In genomic region chr2:1758112-1758630, GRCh38 we compare ENCODE assay signal across 16 cellular contexts. TPM values are rescaled to one million over a fixed set of nuclear protein-coding genes. Genes with fewer than 3 reads are reported as not detected.
A peak's percentile ranks its signal among the peaks of the same experiment; 100 is the strongest.
DNase-seq lines count a peak whose midpoint lies in the region; ATAC-seq and TF ChIP-seq lines count a peak whose summit lies in the region.
"Had no signal": no experiment of that assay in that cellular context is flagged by ENCODE, and none has a peak within 500 bp of the region (broad histone marks: within the 10 kb centered on the region; RNA-seq: fewer than 3 reads in every experiment).

No MANE protein-coding gene starts in this region.

- peak; percentile 1 for DNase-seq in activated naive CD8-positive, alpha-beta T cell treated with anti-CD3 and anti-CD28 coated beads, Interleukin-2, amount 10 ng/mL, durations not matched to agents 7 days and 5 days
- DNase-seq in activated naive CD8-positive, alpha-beta T cell treated with anti-CD3 and anti-CD28 coated beads, Interleukin-2, amount 50 U/mL, for 24 hours = no peak
- DNase-seq in fibroblast of villous mesenchyme (ENCODE audit: low read depth) = peak; percentile 92
- DNase-seq in spleen = peak; percentile 49
- DNase-seq in hepatic stellate cell (ENCODE audit: low spot score) = no peak
- no peak for DNase-seq in globus pallidus (ENCODE audit: low spot score)
- no peak for DNase-seq in activated CD4-positive, CD25-positive, alpha-beta regulatory T cell (lab: John Stamatoyannopoulos, UW)
- DNase-seq: 8988T; AML-193; C1 segment of cervical spinal cord; CD4-positive, alpha-beta T cell; DMS79; GM23248 had no signal

- H3K36me3 Mint-ChIP-seq in activated naive CD8-positive, alpha-beta T cell treated with anti-CD3 and anti-CD28 coated beads, Interleukin-2, amount 10 ng/mL, durations not matched to agents 7 days and 5 days = peaks cover 5% of the 10 kb centered on the region
- peaks cover 2% of the 10 kb centered on the region for H3K36me3 Mint-ChIP-seq in activated naive CD8-positive, alpha-beta T cell treated with anti-CD3 and anti-CD28 coated beads, Interleukin-2, amount 50 U/mL, for 24 hours (ENCODE audit: low read depth)
- H3K36me3 Mint-ChIP-seq in nephron (ENCODE audit: low read depth) = no peaks in the 10 kb centered on the region

- TF ChIP-seq POLR2A in spleen (IDR thresholded peaks at IDR 0.05) = no peak

- H3K4me3 ChIP-seq in fibroblast of villous mesenchyme (ENCODE audit: low read depth, low read length) (no peak overlapping the region), spleen (no peak overlapping the region)
- H3K4me3 ChIP-seq: GM12878, GM23248 had no signal

- no peaks in the 10 kb centered on the region for H3K36me3 ChIP-seq in spleen

- peaks cover 6% of the 10 kb centered on the region for H3K27me3 Mint-ChIP-seq in activated naive CD8-positive, alpha-beta T cell treated with anti-CD3 and anti-CD28 coated beads, Interleukin-2, amount 10 ng/mL, durations not matched to agents 7 days and 5 days
- peaks cover 3% of the 10 kb centered on the region for H3K27me3 Mint-ChIP-seq in activated naive CD8-positive, alpha-beta T cell treated with anti-CD3 and anti-CD28 coated beads, Interleukin-2, amount 50 U/mL, for 24 hours
- peaks cover 26% of the 10 kb centered on the region for H3K27me3 Mint-ChIP-seq in nephron (ENCODE audit: low read depth)

- no peak overlapping the region for H3K27ac ChIP-seq in spleen
- H3K27ac ChIP-seq: GM23248 had no signal

- intact Hi-C loops in spleen (cut with DNase I; ENCODE audit: low total_unique reads) = no loop called here

- H3K4me1 ChIP-seq in spleen = no peaks in the 10 kb centered on the region

- TF ChIP-seq CTCF in fibroblast of villous mesenchyme (IDR thresholded peaks at IDR 0.05; ENCODE audit: insufficient read depth, low read depth, low read length) = no peak
- no peak for TF ChIP-seq CTCF in nephron (IDR thresholded peaks at IDR 0.05; ENCODE audit: unreplicated experiment in 3 of 3)
- TF ChIP-seq CTCF in spleen (IDR thresholded peaks at IDR 0.05 in 8 of 11, conservative IDR thresholded peaks at IDR 0.05 in 3 of 11) = no peak

- no peak for ATAC-seq in activated naive CD8-positive, alpha-beta T cell treated with anti-CD3 and anti-CD28 coated beads, Interleukin-2, amount 10 ng/mL, durations not matched to agents 7 days and 5 days (ENCODE audit: low read depth)
- no peak for ATAC-seq in activated naive CD8-positive, alpha-beta T cell treated with anti-CD3 and anti-CD28 coated beads, Interleukin-2, amount 50 U/mL, for 24 hours
- ATAC-seq: GM12878, HepG2 had no signal

- no peak overlapping the region for H3K4me3 Mint-ChIP-seq in activated naive CD8-positive, alpha-beta T cell treated with anti-CD3 and anti-CD28 coated beads, Interleukin-2, amount 10 ng/mL, durations not matched to agents 7 days and 5 days
- H3K4me3 Mint-ChIP-seq in activated naive CD8-positive, alpha-beta T cell treated with anti-CD3 and anti-CD28 coated beads, Interleukin-2, amount 50 U/mL, for 24 hours = no peak overlapping the region
- H3K4me3 Mint-ChIP-seq in nephron = no peak overlapping the region
- H3K4me3 Mint-ChIP-seq: CD4-positive, alpha-beta T cell had no signal

- peaks cover 0 to 29% (median 0%) of the 10 kb centered on the region in 7 donors for H3K27me3 ChIP-seq in spleen (replicated peaks in 1 of 7)

- POLR2A ChIA-PET in activated naive CD8-positive, alpha-beta T cell treated with anti-CD3 and anti-CD28 coated beads, Interleukin-2, amount 10 ng/mL, durations not matched to agents 7 days and 5 days (lab: Charles Lee) = no interaction called here

- H3K27ac Mint-ChIP-seq in activated naive CD8-positive, alpha-beta T cell treated with anti-CD3 and anti-CD28 coated beads, Interleukin-2, amount 10 ng/mL, durations not matched to agents 7 days and 5 days = no peak overlapping the region
- H3K27ac Mint-ChIP-seq in activated naive CD8-positive, alpha-beta T cell treated with anti-CD3 and anti-CD28 coated beads, Interleukin-2, amount 50 U/mL, for 24 hours = no peak overlapping the region
- peak overlapping the region; percentile 30 to 84 (median 81) for H3K27ac Mint-ChIP-seq in nephron
- H3K27ac Mint-ChIP-seq: CD4-positive, alpha-beta T cell had no signal

- 76 to 89% (median 82%) methylated on average over 5 of the region's 5 CpGs for WGBS in spleen, 5 donors

- H3K9me3 Mint-ChIP-seq in activated naive CD8-positive, alpha-beta T cell treated with anti-CD3 and anti-CD28 coated beads, Interleukin-2, amount 10 ng/mL, durations not matched to agents 7 days and 5 days = peaks cover 8% of the 10 kb centered on the region
- H3K9me3 Mint-ChIP-seq in activated naive CD8-positive, alpha-beta T cell treated with anti-CD3 and anti-CD28 coated beads, Interleukin-2, amount 50 U/mL, for 24 hours = no peaks in the 10 kb centered on the region
- H3K9me3 Mint-ChIP-seq in nephron = peaks cover 26% of the 10 kb centered on the region
- H3K9me3 Mint-ChIP-seq: CD4-positive, alpha-beta T cell had no signal

- H3K4me1 Mint-ChIP-seq in activated naive CD8-positive, alpha-beta T cell treated with anti-CD3 and anti-CD28 coated beads, Interleukin-2, amount 10 ng/mL, durations not matched to agents 7 days and 5 days = no peaks in the 10 kb centered on the region
- H3K4me1 Mint-ChIP-seq in activated naive CD8-positive, alpha-beta T cell treated with anti-CD3 and anti-CD28 coated beads, Interleukin-2, amount 50 U/mL, for 24 hours = no peaks in the 10 kb centered on the region
- peaks cover 26% of the 10 kb centered on the region for H3K4me1 Mint-ChIP-seq in nephron

- peaks cover 0 to 29% (median 10%) of the 10 kb centered on the region in 8 donors for H3K9me3 ChIP-seq in spleen

RNA-seq across cellular contexts. Expression of gene PXDN, which starts 13.9 kb away (rescaled TPM):
- total RNA-seq in activated naive CD8-positive, alpha-beta T cell treated with anti-CD3 and anti-CD28 coated beads, Interleukin-2, amount 10 ng/mL, durations not matched to agents 7 days and 5 days = 1 to 10 TPM in 1 of 2 experiments, under 1 TPM in 1; 0.86 to 1.8 TPM
- 296 and 372 TPM in 2 replicates for total RNA-seq in fibroblast of villous mesenchyme
- 10 to 100 TPM; 25.1 to 49.3 (median 38.7) TPM for total RNA-seq in spleen
- 1 to 10 TPM; 1.9 to 3.6 (median 1.9) TPM for polyA plus RNA-seq in spleen
- total RNA-seq: HepG2 had no signal
- polyA plus RNA-seq: HepG2 had no signal

Comparison
In these comparisons a context has a peak if more than half of its experiments do, and no peak if none do; other contexts are left out.
1. DNase-seq: peak in activated naive CD8-positive, alpha-beta T cell treated with anti-CD3 and anti-CD28 coated beads, Interleukin-2, amount 10 ng/mL, durations not matched to agents 7 days and 5 days (single experiment), fibroblast of villous mesenchyme (single experiment) and spleen (single experiment); none in activated naive CD8-positive, alpha-beta T cell treated with anti-CD3 and anti-CD28 coated beads, Interleukin-2, amount 50 U/mL, for 24 hours (single experiment), hepatic stellate cell (single experiment), globus pallidus (single experiment) and activated CD4-positive, CD25-positive, alpha-beta regulatory T cell (0 of 4).
2. H3K27ac Mint-ChIP-seq: peak in nephron (3 of 3); none in activated naive CD8-positive, alpha-beta T cell treated with anti-CD3 and anti-CD28 coated beads, Interleukin-2, amount 10 ng/mL, durations not matched to agents 7 days and 5 days (single experiment) and activated naive CD8-positive, alpha-beta T cell treated with anti-CD3 and anti-CD28 coated beads, Interleukin-2, amount 50 U/mL, for 24 hours (single experiment).
3. RNA of gene PXDN, which starts 13.9 kb away (total RNA-seq): 296 to 372 TPM in fibroblast of villous mesenchyme and 25.1 to 49.3 TPM in spleen; 0.86 to 1.8 TPM in activated naive CD8-positive, alpha-beta T cell treated with anti-CD3 and anti-CD28 coated beads, Interleukin-2, amount 10 ng/mL, durations not matched to agents 7 days and 5 days; every median in the first group is over 4 times any median in the second.